14 cellular contexts compared by ENCODE assay signal in genomic region chr1:22376976-22377375, GRCh38.
"Had no signal": no experiment of that assay in that cellular context is flagged by ENCODE, and none has a peak within 500 bp of the region (broad histone marks: within the 10 kb centered on the region; RNA-seq: fewer than 3 reads in every experiment).

No MANE protein-coding gene starts in this region.

- H3K36me3 Mint-ChIP-seq: activated CD4-positive, alpha-beta memory T cell treated with anti-CD3 and anti-CD28 coated beads for 36 hours; activated naive CD4-positive, alpha-beta T cell treated with anti-CD3 and anti-CD28 coated beads, Interleukin-2, amount 10 ng/mL, durations not matched to agents 7 days and 5 days; memory B cell; natural killer cell; stimulated activated effector memory CD8-positive, alpha-beta T cell treated with anti-CD3 and anti-CD28 coated beads, Interleukin-12 subunit alpha, Interleukin-12 subunit beta, amount 100 ng/mL, for 72 hours had no signal

- H3K4me1 Mint-ChIP-seq: activated CD8-positive, alpha-beta memory T cell treated with anti-CD3 and anti-CD28 coated beads, Interleukin-2, amount 10 ng/mL, durations not matched to agents 7 days and 5 days; activated naive CD4-positive, alpha-beta T cell treated with anti-CD3 and anti-CD28 coated beads, Interleukin-2, amount 10 ng/mL, durations not matched to agents 7 days and 5 days; memory B cell; natural killer cell; stimulated activated effector memory CD8-positive, alpha-beta T cell treated with anti-CD3 and anti-CD28 coated beads, Interleukin-12 subunit alpha, Interleukin-12 subunit beta, amount 100 ng/mL, for 72 hours had no signal

- H3K27ac Mint-ChIP-seq: activated CD4-positive, alpha-beta memory T cell treated with anti-CD3 and anti-CD28 coated beads for 36 hours; activated CD8-positive, alpha-beta memory T cell treated with anti-CD3 and anti-CD28 coated beads, Interleukin-2, amount 10 ng/mL, durations not matched to agents 7 days and 5 days; activated naive CD4-positive, alpha-beta T cell treated with anti-CD3 and anti-CD28 coated beads, Interleukin-2, amount 10 ng/mL, durations not matched to agents 7 days and 5 days; endodermal cell; memory B cell; natural killer cell; stimulated activated effector memory CD8-positive, alpha-beta T cell treated with anti-CD3 and anti-CD28 coated beads, Interleukin-12 subunit alpha, Interleukin-12 subunit beta, amount 100 ng/mL, for 72 hours had no signal

- H3K9me3 ChIP-seq: neutrophil had no signal

- ATAC-seq: activated CD8-positive, alpha-beta memory T cell treated with anti-CD3 and anti-CD28 coated beads, Interleukin-2, amount 10 ng/mL, durations not matched to agents 7 days and 5 days; left lung; natural killer cell; stimulated activated effector memory CD8-positive, alpha-beta T cell treated with anti-CD3 and anti-CD28 coated beads, Interleukin-12 subunit alpha, Interleukin-12 subunit beta, amount 100 ng/mL, for 72 hours had no signal

- H3K4me1 ChIP-seq: left lung had no signal

- DNase-seq: activated CD4-positive, alpha-beta memory T cell treated with anti-CD3 and anti-CD28 coated beads for 36 hours; activated CD8-positive, alpha-beta memory T cell treated with anti-CD3 and anti-CD28 coated beads, Interleukin-2, amount 10 ng/mL, durations not matched to agents 7 days and 5 days; activated naive CD4-positive, alpha-beta T cell treated with anti-CD3 and anti-CD28 coated beads, Interleukin-2, amount 10 ng/mL, durations not matched to agents 7 days and 5 days; activated T-cell treated with anti-CD3 and anti-CD28 coated beads, Interleukin-2, amount 50 U/mL, for 1 hour; dorsolateral prefrontal cortex; endodermal cell; erythroblast; left lung; natural killer cell; T-helper 9 cell had no signal

- H3K9me3 Mint-ChIP-seq: endodermal cell; natural killer cell; stimulated activated effector memory CD8-positive, alpha-beta T cell treated with anti-CD3 and anti-CD28 coated beads, Interleukin-12 subunit alpha, Interleukin-12 subunit beta, amount 100 ng/mL, for 72 hours had no signal

- H3K4me3 ChIP-seq: dorsolateral prefrontal cortex, hepatocyte, left lung had no signal

- H3K36me3 ChIP-seq: left lung, neutrophil had no signal

- H3K4me3 Mint-ChIP-seq: activated CD4-positive, alpha-beta memory T cell treated with anti-CD3 and anti-CD28 coated beads for 36 hours; activated CD8-positive, alpha-beta memory T cell treated with anti-CD3 and anti-CD28 coated beads, Interleukin-2, amount 10 ng/mL, durations not matched to agents 7 days and 5 days; activated naive CD4-positive, alpha-beta T cell treated with anti-CD3 and anti-CD28 coated beads, Interleukin-2, amount 10 ng/mL, durations not matched to agents 7 days and 5 days; endodermal cell; memory B cell; natural killer cell; stimulated activated effector memory CD8-positive, alpha-beta T cell treated with anti-CD3 and anti-CD28 coated beads, Interleukin-12 subunit alpha, Interleukin-12 subunit beta, amount 100 ng/mL, for 72 hours had no signal

- H3K27me3 ChIP-seq: hepatocyte had no signal
